Comparison of ENCODE assay signal across 22 cellular contexts in genomic region chr7:71495828-71496227, GRCh38.
"Had no signal": no experiment of that assay in that cellular context is flagged by ENCODE, and none has a peak within 500 bp of the region (broad histone marks: within the 10 kb centered on the region; RNA-seq: fewer than 3 reads in every experiment).

No MANE protein-coding gene starts in this region.

- H3K9me3 ChIP-seq: MG63 had no signal

- H3K4me1 ChIP-seq: SJSA1 had no signal

- H3K36me3 ChIP-seq: MG63, SJSA1 had no signal

- H3K27me3 ChIP-seq: MG63, SJSA1 had no signal

- H3K4me3 ChIP-seq: MG63, SJSA1, SK-N-MC had no signal

- DNase-seq: IMR-90, Karpas-422, KG1, MG63, MV-4-11, NCI-H1048, NCI-H1105, NCI-H1417, NCI-H1436 treated with DMSO at 0.1 percent for 48 hours, NCI-H1694, NCI-H187 treated with DMSO at 0.1 percent for 48 hours, NCI-H2029 treated with DMSO at 0.1 percent for 48 hours, NCI-H2227 treated with DMSO at 0.1 percent for 48 hours, NCI-H510A, NCI-H524 treated with DMSO at 0.1 percent for 48 hours, NCI-H69, NCI-H774, Right ventricle myocardium superior, RPMI8226, SIG-M5 had no signal

- H3K27ac ChIP-seq: SJSA1, SK-N-MC had no signal
